2 cellular contexts compared by ENCODE assay signal in the genomic region with DNA sequence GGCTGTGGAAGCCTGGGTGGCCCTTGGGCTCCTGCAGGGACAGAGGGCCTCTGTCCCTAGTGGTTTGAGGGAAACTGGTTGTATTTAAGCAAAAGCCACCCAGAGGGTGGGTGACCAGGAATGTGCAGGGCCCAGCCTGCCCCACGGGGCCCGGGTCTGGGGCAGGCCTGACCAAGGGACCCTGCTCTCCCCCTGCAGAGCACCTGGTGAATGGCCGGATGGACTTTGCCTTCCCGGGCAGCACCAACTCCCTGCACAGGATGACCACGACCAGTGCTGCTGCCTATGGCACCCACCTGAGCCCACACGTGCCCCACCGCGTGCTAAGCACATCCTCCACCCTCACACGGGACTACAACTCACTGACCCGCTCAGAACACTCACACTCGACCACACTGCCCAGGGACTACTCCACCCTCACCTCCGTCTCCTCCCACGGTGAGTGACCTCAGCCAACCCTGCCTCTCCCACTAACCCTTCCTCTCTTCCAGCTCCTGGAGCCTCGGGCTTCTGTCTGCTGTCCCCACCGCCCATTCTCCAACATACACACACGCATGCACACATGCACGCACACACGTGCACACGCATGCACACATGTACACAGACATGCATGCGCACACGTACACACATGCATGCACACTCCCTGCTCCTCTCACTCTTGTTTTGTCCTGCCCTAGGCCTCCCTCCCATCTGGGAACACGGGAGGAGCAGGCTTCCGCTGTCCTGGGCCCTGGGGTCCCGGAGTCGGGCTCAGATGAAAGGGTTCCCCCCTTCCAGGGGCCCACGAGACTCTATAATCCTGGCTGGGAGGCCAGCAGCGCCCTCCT.
A peak's percentile ranks its signal among the peaks of the same experiment; 100 is the strongest.
TF ChIP-seq lines count a peak whose summit lies in the region.

No MANE protein-coding gene starts in this region.

TF ChIP-seq in IMR-90, 13 proteins besides CTCF, POLR2A, EP300 and RAD21:
- TF ChIP-seq MXI1 (IDR thresholded peaks at IDR 0.05; ENCODE audit: borderline replicate concordance, low read depth, low read length) (no peak), CEBPB (IDR thresholded peaks at IDR 0.05; ENCODE audit: low read depth, low read length) (no peak), CHD1 (IDR thresholded peaks at IDR 0.05; ENCODE audit: low read depth, low read length) (no peak), SMC3 (IDR thresholded peaks at IDR 0.05; ENCODE audit: low read depth, low read length) (no peak), MAZ (IDR thresholded peaks at IDR 0.05; ENCODE audit: borderline replicate concordance, low read depth, low read length) (no peak), NFE2L2 (IDR thresholded peaks at IDR 0.05; ENCODE audit: low read depth, low read length) (no peak), RCOR1 (IDR thresholded peaks at IDR 0.05; ENCODE audit: insufficient replicate concordance, low read length) (no peak), FOS (IDR thresholded peaks at IDR 0.05; ENCODE audit: low read depth, low read length) (no peak), BHLHE40 (IDR thresholded peaks at IDR 0.05; ENCODE audit: low read depth, low read length) (no peak), MAFK (IDR thresholded peaks at IDR 0.05; ENCODE audit: low read depth, low read length) (no peak), USF2 (IDR thresholded peaks at IDR 0.05; ENCODE audit: low read depth, low read length) (no peak), RFX5 (IDR thresholded peaks at IDR 0.05; ENCODE audit: low read depth, low read length) (no peak)
- TF ChIP-seq, protein P1, sequence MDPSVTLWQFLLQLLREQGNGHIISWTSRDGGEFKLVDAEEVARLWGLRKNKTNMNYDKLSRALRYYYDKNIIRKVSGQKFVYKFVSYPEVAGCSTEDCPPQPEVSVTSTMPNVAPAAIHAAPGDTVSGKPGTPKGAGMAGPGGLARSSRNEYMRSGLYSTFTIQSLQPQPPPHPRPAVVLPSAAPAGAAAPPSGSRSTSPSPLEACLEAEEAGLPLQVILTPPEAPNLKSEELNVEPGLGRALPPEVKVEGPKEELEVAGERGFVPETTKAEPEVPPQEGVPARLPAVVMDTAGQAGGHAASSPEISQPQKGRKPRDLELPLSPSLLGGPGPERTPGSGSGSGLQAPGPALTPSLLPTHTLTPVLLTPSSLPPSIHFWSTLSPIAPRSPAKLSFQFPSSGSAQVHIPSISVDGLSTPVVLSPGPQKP (IDR thresholded peaks at IDR 0.05; ENCODE audit: borderline replicate concordance, low read depth, low read length), result no peak

TF ChIP-seq in K562, 482 proteins besides CTCF, POLR2A, EP300 and RAD21 (continues in another document):
- TF ChIP-seq MTA1 (IDR thresholded peaks at IDR 0.05; ENCODE audit: borderline replicate concordance) (peak; percentile 71), SMARCE1 (IDR thresholded peaks at IDR 0.05) (peak; percentile 16; the same call in 1 of the 2 replicates), CHD2 (IDR thresholded peaks at IDR 0.05; ENCODE audit: low read depth, low read length) (no peak), HDGF (IDR thresholded peaks at IDR 0.05) (peak; percentile 96), ZNF217 (CRISPR knock-in tag; IDR thresholded peaks at IDR 0.05) (no peak), NR4A1 (CRISPR knock-in tag; IDR thresholded peaks at IDR 0.05) (no peak), NR4A1 (tag; IDR thresholded peaks at IDR 0.05) (no peak), TSC22D4 (tag; IDR thresholded peaks at IDR 0.05) (peak; percentile 78; the same call in 1 of the 2 replicates), ZBTB40 (IDR thresholded peaks at IDR 0.05) (peak; percentile 7; the same call in 1 of the 2 replicates), ZBTB40 (CRISPR knock-in tag; IDR thresholded peaks at IDR 0.05) (no peak), SIN3A (IDR thresholded peaks at IDR 0.05; ENCODE audit: borderline replicate concordance in 2 of 2, control insufficient read depth in 1 of 2, low read depth in 2 of 2, low read length in 2 of 2) (no peak), ZNF511 (CRISPR knock-in tag; IDR thresholded peaks at IDR 0.05) (peak; percentile 29; the same call in 1 of the 2 replicates), ZNF707 (CRISPR knock-in tag; conservative IDR thresholded peaks at IDR 0.05) (no peak), L3MBTL2 (IDR thresholded peaks at IDR 0.05) (peak; percentile 43), ARID1B (IDR thresholded peaks at IDR 0.05) (peak; percentile 35; the same call in 1 of the 2 replicates), TBL1XR1 (IDR thresholded peaks at IDR 0.05; ENCODE audit: low read length in 2 of 2) (no peak), ZNF785 (CRISPR knock-in tag; IDR thresholded peaks at IDR 0.05) (no peak), MNT (conservative IDR thresholded peaks at IDR 0.05) (peak in 1 of 2 experiments; percentile 55; a peak in 1 of 4 replicates), THRB (CRISPR knock-in tag; conservative IDR thresholded peaks at IDR 0.05) (0 out of 2 replicates have a peak, but pooled peaks have one; percentile 25), EGR1 (conservative IDR thresholded peaks at IDR 0.05) (peak; percentile 51), TOE1 (IDR thresholded peaks at IDR 0.05; ENCODE audit: borderline replicate concordance) (no peak), TOE1 (CRISPR knock-in tag; IDR thresholded peaks at IDR 0.05; ENCODE audit: borderline replicate concordance, low read depth) (0 out of 2 replicates have a peak, but pooled peaks have one; percentile 71), NFXL1 (CRISPR knock-in tag; IDR thresholded peaks at IDR 0.05) (no peak), ATF7 (IDR thresholded peaks at IDR 0.05) (no peak), ZFP1 (CRISPR knock-in tag; IDR thresholded peaks at IDR 0.05) (no peak), NFIC (IDR thresholded peaks at IDR 0.05) (0 out of 2 replicates have a peak, but pooled peaks have one; percentile 17), SREBF1 (IDR thresholded peaks at IDR 0.05; ENCODE audit: borderline replicate concordance, low read depth, low read length) (no peak)
- TF ChIP-seq, protein P2, sequence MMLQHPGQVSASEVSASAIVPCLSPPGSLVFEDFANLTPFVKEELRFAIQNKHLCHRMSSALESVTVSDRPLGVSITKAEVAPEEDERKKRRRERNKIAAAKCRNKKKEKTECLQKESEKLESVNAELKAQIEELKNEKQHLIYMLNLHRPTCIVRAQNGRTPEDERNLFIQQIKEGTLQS (IDR thresholded peaks at IDR 0.05), result 0 out of 2 replicates have a peak, but pooled peaks have one; percentile 26
- TF ChIP-seq, protein P2 (CRISPR knock-in tag; conservative IDR thresholded peaks at IDR 0.05), result no peak
- TF ChIP-seq, protein P3, sequence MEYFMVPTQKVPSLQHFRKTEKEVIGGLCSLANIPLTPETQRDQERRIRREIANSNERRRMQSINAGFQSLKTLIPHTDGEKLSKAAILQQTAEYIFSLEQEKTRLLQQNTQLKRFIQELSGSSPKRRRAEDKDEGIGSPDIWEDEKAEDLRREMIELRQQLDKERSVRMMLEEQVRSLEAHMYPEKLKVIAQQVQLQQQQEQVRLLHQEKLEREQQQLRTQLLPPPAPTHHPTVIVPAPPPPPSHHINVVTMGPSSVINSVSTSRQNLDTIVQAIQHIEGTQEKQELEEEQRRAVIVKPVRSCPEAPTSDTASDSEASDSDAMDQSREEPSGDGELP (CRISPR knock-in tag; IDR thresholded peaks at IDR 0.05; ENCODE audit: borderline replicate concordance), result peak; percentile 20; the same call in 1 of the 2 replicates
- TF ChIP-seq, protein P4, sequence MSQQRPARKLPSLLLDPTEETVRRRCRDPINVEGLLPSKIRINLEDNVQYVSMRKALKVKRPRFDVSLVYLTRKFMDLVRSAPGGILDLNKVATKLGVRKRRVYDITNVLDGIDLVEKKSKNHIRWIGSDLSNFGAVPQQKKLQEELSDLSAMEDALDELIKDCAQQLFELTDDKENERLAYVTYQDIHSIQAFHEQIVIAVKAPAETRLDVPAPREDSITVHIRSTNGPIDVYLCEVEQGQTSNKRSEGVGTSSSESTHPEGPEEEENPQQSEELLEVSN (IDR thresholded peaks at IDR 0.05; ENCODE audit: borderline replicate concordance in 1 of 2, extremely low read depth in 1 of 2, insufficient read depth in 1 of 2, insufficient read length in 1 of 2, low read depth in 1 of 2, low read length in 1 of 2, poor library complexity in 1 of 2, severe bottlenecking in 1 of 2), result peak; percentile 87 to 91
- TF ChIP-seq, protein P1 (CRISPR knock-in tag; IDR thresholded peaks at IDR 0.05), result no peak
